8 cellular contexts compared by ENCODE assay signal in the genomic region with DNA sequence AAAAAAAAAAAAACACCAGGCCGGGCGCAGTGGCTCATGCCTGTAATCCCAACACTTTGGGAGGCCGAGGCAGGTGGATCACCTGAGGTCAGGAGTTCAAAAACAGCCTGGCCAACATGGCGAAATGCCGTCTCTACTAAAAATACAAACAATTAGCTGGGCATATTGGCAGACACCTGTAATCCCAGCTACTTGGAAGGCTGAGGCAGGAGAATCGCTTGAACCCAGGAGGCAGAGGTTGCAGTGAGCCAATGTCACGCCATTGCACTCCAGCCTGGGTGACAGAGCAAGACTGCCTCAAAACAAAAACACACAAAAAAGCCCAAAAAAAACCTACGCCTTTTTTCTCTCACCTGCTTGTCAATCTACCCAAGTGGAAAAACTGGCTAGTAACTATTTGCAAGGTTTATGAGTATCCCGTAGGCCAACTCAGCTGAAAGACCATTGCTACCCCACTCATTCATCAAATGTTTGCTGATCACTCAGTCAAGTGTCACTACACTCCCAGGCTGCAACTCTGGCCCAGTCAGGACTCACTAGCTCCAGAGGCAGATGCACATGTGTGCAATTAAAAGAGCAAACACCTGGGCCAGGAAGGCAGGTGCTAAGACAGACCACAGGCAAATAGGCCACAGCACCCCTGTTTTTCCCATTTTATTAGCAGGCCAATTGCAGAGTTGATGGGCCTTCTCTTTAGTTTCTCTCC. TPM values are rescaled to one million over a fixed set of nuclear protein-coding genes. Genes with fewer than 3 reads are reported as not detected.
DNase-seq lines count a peak whose midpoint lies in the region; ATAC-seq and TF ChIP-seq lines count a peak whose summit lies in the region.

No MANE protein-coding gene starts in this region.

- no peaks in the 10 kb centered on the region for H3K9me3 ChIP-seq in transverse colon

- H3K4me3 ChIP-seq in transverse colon: peak overlapping the region; percentile 42 to 88 (median 68)

- peaks cover 41% of the 10 kb centered on the region for H3K4me1 Mint-ChIP-seq in activated naive CD4-positive, alpha-beta T cell treated with anti-CD3 and anti-CD28 coated beads for 36 hours (ENCODE audit: low read depth)
- H3K4me1 Mint-ChIP-seq in activated CD4-positive, alpha-beta memory T cell treated with anti-CD3 and anti-CD28 coated beads, Interleukin-2, amount 10 ng/mL, durations not matched to agents 7 days and 5 days: peaks cover 56% of the 10 kb centered on the region

- TF ChIP-seq CTCF in transverse colon (IDR thresholded peaks at IDR 0.05): no peak

- CTCF ChIA-PET in activated naive CD4-positive, alpha-beta T cell treated with anti-CD3 and anti-CD28 coated beads for 36 hours (lab: Charles Lee): interaction anchor here (1.3 to 16.2 kb wide), 5 partner anchors 8 to 70 kb away, joined by 4 to 287 read pairs (median 13); no protein-coding TSS in a partner anchor
- CTCF ChIA-PET in activated CD4-positive, alpha-beta memory T cell treated with anti-CD3 and anti-CD28 coated beads, Interleukin-2, amount 10 ng/mL, durations not matched to agents 7 days and 5 days (lab: Charles Lee): interaction anchor here (1.6 to 7.6 kb wide), 4 partner anchors 8 to 69 kb away, joined by 3 to 74 read pairs (median 25); no protein-coding TSS in a partner anchor

- DNase-seq in activated naive CD4-positive, alpha-beta T cell treated with anti-CD3 and anti-CD28 coated beads for 36 hours: no peak
- no peak for DNase-seq in activated naive CD4-positive, alpha-beta T cell (lab: John Stamatoyannopoulos, UW)
- no peak for DNase-seq in activated CD4-positive, alpha-beta memory T cell treated with anti-CD3 and anti-CD28 coated beads, Interleukin-2, amount 10 ng/mL, durations not matched to agents 7 days and 5 days
- DNase-seq in left colon (no peak), transverse colon (no peak), SIG-M5 treated with dmso at 0.1 percent for 504 hours (lab: John Stamatoyannopoulos, UW; ENCODE audit: unreplicated experiment) (no peak), mucosa of gallbladder (ENCODE audit: low spot score) (no peak)

- peak overlapping the region; percentile 93 to 97 (median 96) for H3K27ac ChIP-seq in transverse colon

- H3K9me3 Mint-ChIP-seq in activated naive CD4-positive, alpha-beta T cell treated with anti-CD3 and anti-CD28 coated beads for 36 hours: no peaks in the 10 kb centered on the region
- H3K9me3 Mint-ChIP-seq in activated CD4-positive, alpha-beta memory T cell treated with anti-CD3 and anti-CD28 coated beads, Interleukin-2, amount 10 ng/mL, durations not matched to agents 7 days and 5 days: no peaks in the 10 kb centered on the region

- in situ Hi-C loops in transverse colon (cut with MboI; ENCODE audit: low pct_ligation_motif_present in 1 of 4, low pct_unique_long_range_greater_than_20kb in 1 of 4, low sequenced_read_pairs in 3 of 4): no loop called here

- ATAC-seq in left colon (peak; percentile 7), HG02759 (IDR thresholded peaks at IDR 0.05; ENCODE audit: unreplicated experiment) (no peak)

- POLR2A ChIA-PET in activated CD4-positive, alpha-beta memory T cell treated with anti-CD3 and anti-CD28 coated beads, Interleukin-2, amount 10 ng/mL, durations not matched to agents 7 days and 5 days (lab: Charles Lee): interaction anchor here (1.2 to 3.2 kb wide), 5 partner anchors 8 to 24 kb away, joined by 3 to 43 read pairs (median 9); no protein-coding TSS in a partner anchor

- no peaks in the 10 kb centered on the region for H3K27me3 ChIP-seq in transverse colon

- no peaks in the 10 kb centered on the region for H3K27me3 Mint-ChIP-seq in activated naive CD4-positive, alpha-beta T cell treated with anti-CD3 and anti-CD28 coated beads for 36 hours (ENCODE audit: low read depth)
- H3K27me3 Mint-ChIP-seq in activated CD4-positive, alpha-beta memory T cell treated with anti-CD3 and anti-CD28 coated beads, Interleukin-2, amount 10 ng/mL, durations not matched to agents 7 days and 5 days: no peaks in the 10 kb centered on the region

- H3K4me3 Mint-ChIP-seq in activated naive CD4-positive, alpha-beta T cell treated with anti-CD3 and anti-CD28 coated beads for 36 hours: peak overlapping the region; percentile 83
- peak overlapping the region; percentile 93 for H3K4me3 Mint-ChIP-seq in activated CD4-positive, alpha-beta memory T cell treated with anti-CD3 and anti-CD28 coated beads, Interleukin-2, amount 10 ng/mL, durations not matched to agents 7 days and 5 days

- intact Hi-C loops in activated naive CD4-positive, alpha-beta T cell treated with anti-CD3 and anti-CD28 coated beads for 36 hours (cut with micrococcal nuclease): loop anchor here (10.0 kb wide), 1 partner anchor 840 kb away; a partner anchor contains a TSS
- intact Hi-C loops in left colon (cut with DNase I, micrococcal nuclease) (no loop called here), transverse colon (cut with DNase I; ENCODE audit: low total_unique reads) (no loop called here)

- no peaks in the 10 kb centered on the region for H3K36me3 ChIP-seq in transverse colon

- no peak for TF ChIP-seq POLR2A in transverse colon (IDR thresholded peaks at IDR 0.05)

- 76 to 100% methylated on average over 1 to 9 of the region's 9 CpGs for WGBS in transverse colon (ENCODE audit: low coverage in 1 of 2), 2 donors

- TF ChIP-seq EP300 in transverse colon (IDR thresholded peaks at IDR 0.05; ENCODE audit: low read depth): no peak

- H3K4me1 ChIP-seq in transverse colon: peaks cover 16 to 72% (median 51%) of the 10 kb centered on the region in 4 donors

- H3K36me3 Mint-ChIP-seq in activated naive CD4-positive, alpha-beta T cell treated with anti-CD3 and anti-CD28 coated beads for 36 hours (ENCODE audit: low read depth): no peaks in the 10 kb centered on the region
- H3K36me3 Mint-ChIP-seq in activated CD4-positive, alpha-beta memory T cell treated with anti-CD3 and anti-CD28 coated beads, Interleukin-2, amount 10 ng/mL, durations not matched to agents 7 days and 5 days (ENCODE audit: low read depth): peaks cover 2% of the 10 kb centered on the region

- no peak overlapping the region for H3K27ac Mint-ChIP-seq in activated naive CD4-positive, alpha-beta T cell treated with anti-CD3 and anti-CD28 coated beads for 36 hours
- H3K27ac Mint-ChIP-seq in activated CD4-positive, alpha-beta memory T cell treated with anti-CD3 and anti-CD28 coated beads, Interleukin-2, amount 10 ng/mL, durations not matched to agents 7 days and 5 days: peak overlapping the region; percentile 81

RNA-seq across cellular contexts. Expression of a gene that starts 2.0 kb away (rescaled TPM):
- total RNA-seq in activated naive CD4-positive, alpha-beta T cell treated with anti-CD3 and anti-CD28 coated beads for 36 hours: 10 to 100 TPM; 35.7 to 36.6 TPM
- total RNA-seq in activated CD4-positive, alpha-beta memory T cell treated with anti-CD3 and anti-CD28 coated beads, Interleukin-2, amount 10 ng/mL, durations not matched to agents 7 days and 5 days: 10 to 100 TPM; 77.1 to 77.8 TPM
- total RNA-seq in left colon: 100 to 1,000 TPM; 131 to 355 TPM
- total RNA-seq in transverse colon: 1,000 to 10,000 TPM in 2 of 4 donors, 100 to 1,000 TPM in 2; 697 to 1,474 (median 915) TPM
- 524 TPM for total RNA-seq in mucosa of gallbladder

RNA-seq across cellular contexts. Expression of a gene that starts 34.0 kb away (rescaled TPM):
- total RNA-seq in activated naive CD4-positive, alpha-beta T cell treated with anti-CD3 and anti-CD28 coated beads for 36 hours: 1 to 10 TPM in 1 of 2 experiments, under 1 TPM in 1; 0.62 to 1.2 TPM
- 1 to 10 TPM; 2.8 to 3.0 TPM for total RNA-seq in activated CD4-positive, alpha-beta memory T cell treated with anti-CD3 and anti-CD28 coated beads, Interleukin-2, amount 10 ng/mL, durations not matched to agents 7 days and 5 days
- total RNA-seq in left colon: 10 to 100 TPM; 13.6 to 25.1 TPM
- total RNA-seq in transverse colon: 10 to 100 TPM; 13.0 to 40.6 (median 16.9) TPM
- total RNA-seq in mucosa of gallbladder: 22.0 TPM

RNA-seq across cellular contexts. Expression of a gene that starts 36.0 kb away (rescaled TPM):
- 10 to 100 TPM; 19.5 TPM for total RNA-seq in activated naive CD4-positive, alpha-beta T cell treated with anti-CD3 and anti-CD28 coated beads for 36 hours
- total RNA-seq in activated CD4-positive, alpha-beta memory T cell treated with anti-CD3 and anti-CD28 coated beads, Interleukin-2, amount 10 ng/mL, durations not matched to agents 7 days and 5 days: 10 to 100 TPM in 1 of 2 experiments, 1 to 10 TPM in 1; 9.0 to 11.4 TPM
- total RNA-seq in left colon (10 to 100 TPM; 13.1 to 19.3 TPM), transverse colon (10 to 100 TPM; 19.4 to 47.6 (median 31.5) TPM), mucosa of gallbladder (39.4 TPM)
